Comparison of ENCODE assay signal across 1 cellular context in genomic region chr2:234355052-234355720, GRCh38.
TF ChIP-seq lines count a peak whose summit lies in the region.

No MANE protein-coding gene starts in this region.

TF ChIP-seq in HCT116, 20 proteins besides CTCF, POLR2A, EP300 and RAD21 (continued from another document):
- TF ChIP-seq REST (IDR thresholded peaks at IDR 0.05; ENCODE audit: low read depth) = no peak
- no peak for TF ChIP-seq ELF1 (IDR thresholded peaks at IDR 0.05; ENCODE audit: borderline replicate concordance, low read depth)
- no peak for TF ChIP-seq TCF7L2 (IDR thresholded peaks at IDR 0.05; ENCODE audit: borderline replicate concordance, extremely low read depth, insufficient read depth, insufficient read length)
TF ChIP-seq in HCT116: peak in this region for 0.
